Comparison of ENCODE assay signal across 7 cellular contexts in the genomic region with DNA sequence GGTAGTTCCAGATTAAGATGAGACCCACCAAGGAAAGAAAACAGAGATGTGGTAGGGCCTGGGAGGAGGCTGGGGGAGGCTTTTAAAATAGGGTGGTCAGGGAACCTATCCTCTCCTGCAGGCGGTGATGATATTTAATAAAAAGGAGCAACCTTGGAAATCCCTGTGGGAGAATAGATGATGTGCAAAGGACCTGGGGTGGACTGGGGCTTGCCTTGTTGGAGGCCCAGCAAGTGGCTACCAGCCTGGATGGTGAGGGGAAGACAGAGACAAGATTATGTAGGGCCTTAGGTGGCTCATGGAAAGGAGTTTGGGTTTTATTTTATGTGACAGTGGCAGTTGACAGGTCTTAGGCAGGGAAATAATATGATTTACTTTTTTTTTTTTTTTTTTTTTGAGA. TPM values are rescaled to one million over a fixed set of nuclear protein-coding genes. Genes with fewer than 3 reads are reported as not detected.
DNase-seq lines count a peak whose midpoint lies in the region; TF ChIP-seq lines count a peak whose summit lies in the region.

No MANE protein-coding gene starts in this region.

- H3K4me1 Mint-ChIP-seq in endodermal cell, result peaks cover 11% of the 10 kb centered on the region

- no peaks in the 10 kb centered on the region for H3K9me3 Mint-ChIP-seq in endodermal cell

- POLR2A ChIA-PET in HEK293 (lab: Yijun Ruan, JAX), result interaction anchor here (1.1 to 1.7 kb wide), 2 partner anchors 93 to 108 kb away, joined by 7 read pairs; a partner anchor contains a TSS

- H3K4me1 ChIP-seq in HEK293 (ENCODE audit: control insufficient read depth, insufficient read depth, low read length), result no peaks in the 10 kb centered on the region
- H3K4me1 ChIP-seq in endodermal cell (ENCODE audit: control insufficient read depth, insufficient read depth, low read length), result no peaks in the 10 kb centered on the region
- H3K4me1 ChIP-seq in skeletal muscle tissue (ENCODE audit: control insufficient read depth in 3 of 3, insufficient read depth in 3 of 3, low read length in 3 of 3), result peaks cover 20 to 37% (median 22%) of the 10 kb centered on the region in 3 donors

- peaks cover 8 to 22% of the 10 kb centered on the region in 2 experiments; a peak in 2 of 3 replicates for H3K36me3 ChIP-seq in HEK293 (ENCODE audit: control insufficient read depth in 2 of 2, insufficient read depth in 1 of 2, low read length in 2 of 2)
- peaks cover 12% of the 10 kb centered on the region; the same call in 1 of the 2 replicates for H3K36me3 ChIP-seq in SK-N-MC (ENCODE audit: insufficient read depth, low read length)
- peaks cover 15% of the 10 kb centered on the region for H3K36me3 ChIP-seq in endodermal cell (ENCODE audit: control insufficient read depth, insufficient read depth, low read length)
- H3K36me3 ChIP-seq in skeletal muscle tissue (ENCODE audit: control insufficient read depth in 3 of 3, insufficient read depth in 3 of 3, low read length in 3 of 3), result peaks cover 8 to 15% (median 11%) of the 10 kb centered on the region in 3 donors
- peaks cover 52% of the 10 kb centered on the region for H3K36me3 ChIP-seq in MG63

- TF ChIP-seq CTCF in HEK293 (tag by site-specific recombination; IDR thresholded peaks at IDR 0.05) (no peak), endodermal cell (conservative IDR thresholded peaks at IDR 0.05) (no peak)

- H3K27ac ChIP-seq in HEK293 (ENCODE audit: extremely low read depth, low read depth, low read length) (no peak overlapping the region), SK-N-MC (0 out of 2 replicates have a peak overlapping the region, but pooled peaks have one; percentile 85), endodermal cell (ENCODE audit: low read depth, low read length) (no peak overlapping the region), skeletal muscle tissue (ENCODE audit: low read depth, low read length) (peak overlapping the region; percentile 97)

- CTCF ChIA-PET in HEK293 (lab: Yijun Ruan, JAX), result interaction anchor here (0.6 to 2.2 kb wide), 3 partner anchors 20 to 105 kb away, joined by 3 to 14 read pairs (median 3); no protein-coding TSS in a partner anchor

- no peaks in the 10 kb centered on the region for H3K27me3 ChIP-seq in endodermal cell (ENCODE audit: control insufficient read depth, insufficient read depth, low read length, poor library complexity, severe bottlenecking)
- no peaks in the 10 kb centered on the region for H3K27me3 ChIP-seq in skeletal muscle tissue (ENCODE audit: control insufficient read depth in 3 of 3, insufficient read depth in 3 of 3, low read length in 3 of 3)
- no peaks in the 10 kb centered on the region for H3K27me3 ChIP-seq in MG63

- no peak overlapping the region for H3K27ac Mint-ChIP-seq in endodermal cell

- DNase-seq in SK-N-MC (ENCODE audit: low read depth, low spot score) (no peak), endodermal cell (no peak), MG63 (no peak), KG1 (lab: John Stamatoyannopoulos, UW) (no peak)
- no peak for DNase-seq in stimulated activated CD4-positive, alpha-beta T cell treated with anti-CD3 and anti-CD28 coated beads, Interleukin-4, amount 100 ng/mL, for 24 hours

- no peak overlapping the region for H3K9ac ChIP-seq in SK-N-MC (ENCODE audit: insufficient read length)
- no peak overlapping the region for H3K9ac ChIP-seq in endodermal cell (ENCODE audit: extremely low read depth, low read length, poor library complexity, severe bottlenecking)
- H3K9ac ChIP-seq in skeletal muscle tissue (ENCODE audit: low read depth in 1 of 3, low read length in 3 of 3), result no peak overlapping the region

- H3K4me3 ChIP-seq in HEK293 (ENCODE audit: low read depth, low read length), result no peak overlapping the region
- H3K4me3 ChIP-seq in SK-N-MC, result peak overlapping the region; percentile 85; the same call in 1 of the 2 replicates
- peak overlapping the region; percentile 96 for H3K4me3 ChIP-seq in endodermal cell (ENCODE audit: low read length)
- no peak overlapping the region for H3K4me3 ChIP-seq in skeletal muscle tissue (ENCODE audit: low read length in 3 of 3)
- no peak overlapping the region for H3K4me3 ChIP-seq in MG63

- no peak overlapping the region for H3K4me3 Mint-ChIP-seq in endodermal cell

- H3K9me3 ChIP-seq in HEK293 (ENCODE audit: control insufficient read depth, insufficient read depth, low read depth, low read length) (no peaks in the 10 kb centered on the region), SK-N-MC (ENCODE audit: low read depth, low read length) (no peaks in the 10 kb centered on the region), endodermal cell (ENCODE audit: control insufficient read depth, low read length) (no peaks in the 10 kb centered on the region), skeletal muscle tissue (ENCODE audit: control insufficient read depth in 3 of 3, low read length in 3 of 3) (no peaks in the 10 kb centered on the region), MG63 (no peaks in the 10 kb centered on the region)

- peaks cover 24% of the 10 kb centered on the region for H3K36me3 Mint-ChIP-seq in endodermal cell (ENCODE audit: low read depth)

- H3K27me3 Mint-ChIP-seq in endodermal cell (ENCODE audit: insufficient read depth), result no peaks in the 10 kb centered on the region

- WGBS in endodermal cell (ENCODE audit: insufficient coverage in 1 of 2, insufficient read length in 1 of 2), 2 experiments, result 100% methylated on average over 1 of the region's 1 CpG

TF ChIP-seq in HEK293, 187 proteins besides CTCF, POLR2A, EP300 and RAD21:
- TF ChIP-seq ZNF529 (tag by site-specific recombination; IDR thresholded peaks at IDR 0.05; ENCODE audit: insufficient replicate concordance) (no peak), ZNF623 (tag by site-specific recombination; IDR thresholded peaks at IDR 0.05) (peak; percentile 92), ZNF132 (tag by site-specific recombination; IDR thresholded peaks at IDR 0.05; ENCODE audit: borderline replicate concordance) (no peak), ZNF610 (tag by site-specific recombination; IDR thresholded peaks at IDR 0.05; ENCODE audit: borderline replicate concordance) (no peak)
- TF ChIP-seq, protein P1, sequence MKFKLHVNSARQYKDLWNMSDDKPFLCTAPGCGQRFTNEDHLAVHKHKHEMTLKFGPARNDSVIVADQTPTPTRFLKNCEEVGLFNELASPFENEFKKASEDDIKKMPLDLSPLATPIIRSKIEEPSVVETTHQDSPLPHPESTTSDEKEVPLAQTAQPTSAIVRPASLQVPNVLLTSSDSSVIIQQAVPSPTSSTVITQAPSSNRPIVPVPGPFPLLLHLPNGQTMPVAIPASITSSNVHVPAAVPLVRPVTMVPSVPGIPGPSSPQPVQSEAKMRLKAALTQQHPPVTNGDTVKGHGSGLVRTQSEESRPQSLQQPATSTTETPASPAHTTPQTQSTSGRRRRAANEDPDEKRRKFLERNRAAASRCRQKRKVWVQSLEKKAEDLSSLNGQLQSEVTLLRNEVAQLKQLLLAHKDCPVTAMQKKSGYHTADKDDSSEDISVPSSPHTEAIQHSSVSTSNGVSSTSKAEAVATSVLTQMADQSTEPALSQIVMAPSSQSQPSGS (tag by site-specific recombination; IDR thresholded peaks at IDR 0.05; ENCODE audit: low read depth), result no peak
- TF ChIP-seq, protein P2, sequence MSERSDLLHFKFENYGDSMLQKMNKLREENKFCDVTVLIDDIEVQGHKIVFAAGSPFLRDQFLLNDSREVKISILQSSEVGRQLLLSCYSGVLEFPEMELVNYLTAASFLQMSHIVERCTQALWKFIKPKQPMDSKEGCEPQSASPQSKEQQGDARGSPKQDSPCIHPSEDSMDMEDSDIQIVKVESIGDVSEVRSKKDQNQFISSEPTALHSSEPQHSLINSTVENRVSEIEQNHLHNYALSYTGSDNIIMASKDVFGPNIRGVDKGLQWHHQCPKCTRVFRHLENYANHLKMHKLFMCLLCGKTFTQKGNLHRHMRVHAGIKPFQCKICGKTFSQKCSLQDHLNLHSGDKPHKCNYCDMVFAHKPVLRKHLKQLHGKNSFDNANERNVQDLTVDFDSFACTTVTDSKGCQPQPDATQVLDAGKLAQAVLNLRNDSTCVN (tag by site-specific recombination; optimal IDR thresholded peaks at IDR 0.05), result no peak
TF ChIP-seq in HEK293: peak in this region for 1.

RNA-seq across cellular contexts. Expression of a gene that starts 1.8 kb away (rescaled TPM):
- 10 to 100 TPM; 73.1 to 73.6 TPM for total RNA-seq in endodermal cell
- polyA plus RNA-seq in endodermal cell (2013, experiment 1 of 2), result 40.2 TPM
- 31.3 TPM for polyA plus RNA-seq in endodermal cell (2013, experiment 2 of 2)
- total RNA-seq in skeletal muscle tissue, result 22.4 TPM
- total RNA-seq in MG63 (2014; rRNA removed; shearing (Covaris generic); ENCODE audit: low replicate concordance), result 51.9 and 81.6 TPM in 2 replicates

Comparison
In these comparisons a context has a peak if more than half of its experiments do, and no peak if none do; other contexts are left out.
1. H3K27ac ChIP-seq: peak in SK-N-MC (single experiment) and skeletal muscle tissue (single experiment); none in HEK293 (single experiment) and endodermal cell (single experiment).
2. H3K4me3 ChIP-seq: peak in SK-N-MC (single experiment) and endodermal cell (single experiment); none in HEK293 (single experiment), skeletal muscle tissue (0 of 3) and MG63 (single experiment).